In the genomic region with DNA sequence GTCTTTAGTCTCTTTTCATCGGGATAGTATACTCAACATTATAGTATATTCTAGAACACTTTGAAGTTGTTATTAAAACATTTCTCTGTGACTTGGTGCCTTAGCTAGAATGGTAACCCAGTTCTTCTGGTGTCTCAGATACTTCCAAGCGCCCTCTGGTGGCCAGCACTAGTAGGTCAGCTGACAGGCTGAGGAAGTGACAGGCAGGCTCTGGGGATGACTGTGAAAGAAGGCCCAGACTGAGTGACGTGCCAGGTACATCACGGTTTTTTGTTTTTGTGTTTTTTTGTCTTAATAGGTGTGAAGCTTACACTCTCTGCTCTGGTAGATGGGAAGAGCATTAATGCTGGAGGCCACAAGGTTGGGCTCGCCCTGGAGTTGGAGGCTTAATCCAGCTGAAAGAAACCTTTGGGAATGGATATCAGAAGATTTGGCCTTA, we compare ENCODE assay signal across 8 cellular contexts. TPM values are rescaled to one million over a fixed set of nuclear protein-coding genes. Genes with fewer than 3 reads are reported as not detected.
A peak's percentile ranks its signal among the peaks of the same experiment; 100 is the strongest.
DNase-seq lines count a peak whose midpoint lies in the region; ATAC-seq and TF ChIP-seq lines count a peak whose summit lies in the region.

No MANE protein-coding gene starts in this region.

- peaks cover 6% of the 10 kb centered on the region for H3K4me1 ChIP-seq in NT2/D1 (ENCODE audit: insufficient read depth, insufficient read length)

- peak overlapping the region; percentile 90 for H3K27ac Mint-ChIP-seq in activated CD8-positive, alpha-beta memory T cell treated with anti-CD3 and anti-CD28 coated beads, Interleukin-2, amount 10 ng/mL, durations not matched to agents 7 days and 5 days
- peak overlapping the region; percentile 84 for H3K27ac Mint-ChIP-seq in endothelial cell (ENCODE audit: unreplicated experiment)

- peaks cover 61% of the 10 kb centered on the region for H3K36me3 ChIP-seq in NT2/D1 (ENCODE audit: insufficient read depth, insufficient read length, low read length)

- H3K36me3 Mint-ChIP-seq in activated CD8-positive, alpha-beta memory T cell treated with anti-CD3 and anti-CD28 coated beads, Interleukin-2, amount 10 ng/mL, durations not matched to agents 7 days and 5 days, result peaks cover 45% of the 10 kb centered on the region
- peaks cover 24% of the 10 kb centered on the region for H3K36me3 Mint-ChIP-seq in endothelial cell (ENCODE audit: low read depth, unreplicated experiment)

- no peak overlapping the region for H3K4me3 Mint-ChIP-seq in activated CD8-positive, alpha-beta memory T cell treated with anti-CD3 and anti-CD28 coated beads, Interleukin-2, amount 10 ng/mL, durations not matched to agents 7 days and 5 days
- peak overlapping the region; percentile 56 for H3K4me3 Mint-ChIP-seq in endothelial cell (ENCODE audit: unreplicated experiment)

- H3K9me3 Mint-ChIP-seq in activated CD8-positive, alpha-beta memory T cell treated with anti-CD3 and anti-CD28 coated beads, Interleukin-2, amount 10 ng/mL, durations not matched to agents 7 days and 5 days (ENCODE audit: low read depth), result no peaks in the 10 kb centered on the region
- H3K9me3 Mint-ChIP-seq in endothelial cell (ENCODE audit: unreplicated experiment), result no peaks in the 10 kb centered on the region

- ATAC-seq in GM19328 (IDR thresholded peaks at IDR 0.05; ENCODE audit: unreplicated experiment), result peak; percentile 41
- peak; percentile 33 for ATAC-seq in activated CD8-positive, alpha-beta memory T cell treated with anti-CD3 and anti-CD28 coated beads, Interleukin-2, amount 10 ng/mL, durations not matched to agents 7 days and 5 days

- no peaks in the 10 kb centered on the region for H3K27me3 ChIP-seq in NT2/D1 (ENCODE audit: insufficient read depth, insufficient read length)

- TF ChIP-seq CTCF in C4-2B (conservative IDR thresholded peaks at IDR 0.05) (peak; percentile 97), endothelial cell (IDR thresholded peaks at IDR 0.05; ENCODE audit: unreplicated experiment) (peak; percentile 91)

- CTCF ChIA-PET in activated CD8-positive, alpha-beta memory T cell treated with anti-CD3 and anti-CD28 coated beads, Interleukin-2, amount 10 ng/mL, durations not matched to agents 7 days and 5 days (lab: Charles Lee), result interaction anchor here (0.6 to 5.2 kb wide), 20 partner anchors 11 to 210 kb away, joined by 3 to 54 read pairs (median 4); partner anchors contain the start of genes SAMD8 and VDAC2

- H3K9me3 ChIP-seq in NT2/D1 (ENCODE audit: insufficient read depth, low read length), result no peaks in the 10 kb centered on the region

- no peak overlapping the region for H3K9ac ChIP-seq in NT2/D1 (ENCODE audit: insufficient read length, low read depth)

- DNase-seq in HPDE6-E6E7 (ENCODE audit: extremely low spot score) (peak; percentile 71), NT2/D1 (ENCODE audit: low read depth, low spot score) (peak; percentile 68), endothelial cell (ENCODE audit: low spot score) (peak; percentile 87), mucosa of gallbladder (ENCODE audit: low spot score) (peak; percentile 93)
- peak; percentile 97 for DNase-seq in activated CD8-positive, alpha-beta memory T cell treated with anti-CD3 and anti-CD28 coated beads, Interleukin-2, amount 10 ng/mL, durations not matched to agents 7 days and 5 days
- peak; percentile 94 for DNase-seq in stimulated activated CD8-positive, alpha-beta memory T cell treated with anti-CD3 and anti-CD28 coated beads, Interleukin-7, amount 100 ng/mL, for 24 hours (ENCODE audit: low read depth)

- H3K27ac ChIP-seq in C4-2B, result no peak overlapping the region

- H3K27me3 Mint-ChIP-seq in activated CD8-positive, alpha-beta memory T cell treated with anti-CD3 and anti-CD28 coated beads, Interleukin-2, amount 10 ng/mL, durations not matched to agents 7 days and 5 days, result no peaks in the 10 kb centered on the region
- peaks cover 8% of the 10 kb centered on the region for H3K27me3 Mint-ChIP-seq in endothelial cell (ENCODE audit: unreplicated experiment)

- H3K4me1 Mint-ChIP-seq in activated CD8-positive, alpha-beta memory T cell treated with anti-CD3 and anti-CD28 coated beads, Interleukin-2, amount 10 ng/mL, durations not matched to agents 7 days and 5 days, result peaks cover 33% of the 10 kb centered on the region
- peaks cover 18% of the 10 kb centered on the region for H3K4me1 Mint-ChIP-seq in endothelial cell (ENCODE audit: unreplicated experiment)

- H3K4me3 ChIP-seq in NT2/D1 (ENCODE audit: insufficient read length, low read depth), result no peak overlapping the region

RNA-seq across cellular contexts. Expression of gene COMTD1, which starts 5.1 kb away (rescaled TPM):
- total RNA-seq in activated CD8-positive, alpha-beta memory T cell treated with anti-CD3 and anti-CD28 coated beads, Interleukin-2, amount 10 ng/mL, durations not matched to agents 7 days and 5 days, result 10 to 100 TPM; 39.8 to 43.2 TPM
- 8.9 TPM for total RNA-seq in endothelial cell (ENCODE audit: unreplicated experiment)
- total RNA-seq in mucosa of gallbladder, result 20.0 TPM

RNA-seq across cellular contexts. Expression of gene VDAC2, which starts 20.0 kb away (rescaled TPM):
- total RNA-seq in activated CD8-positive, alpha-beta memory T cell treated with anti-CD3 and anti-CD28 coated beads, Interleukin-2, amount 10 ng/mL, durations not matched to agents 7 days and 5 days, result 100 to 1,000 TPM; 136 to 156 TPM
- total RNA-seq in endothelial cell (ENCODE audit: unreplicated experiment) (178 TPM), mucosa of gallbladder (152 TPM)
